ENCODE assay signal across 38 cellular contexts in genomic region chr7:134081695-134082094, GRCh38. TPM values are rescaled to one million over a fixed set of nuclear protein-coding genes. Genes with fewer than 3 reads are reported as not detected.
DNase-seq lines count a peak whose midpoint lies in the region; ATAC-seq, FAIRE-seq and TF ChIP-seq lines count a peak whose summit lies in the region.
"Had no signal": no experiment of that assay in that cellular context is flagged by ENCODE, and none has a peak within 500 bp of the region (broad histone marks: within the 10 kb centered on the region; RNA-seq: fewer than 3 reads in every experiment).

No MANE protein-coding gene starts in this region.

- no peaks in the 10 kb centered on the region for H3K27me3 ChIP-seq in HepG2 (ENCODE audit: control insufficient read depth in 1 of 2, insufficient read depth in 2 of 2, low read length in 2 of 2)
- no peaks in the 10 kb centered on the region for H3K27me3 ChIP-seq in right lobe of liver
- no peaks in the 10 kb centered on the region for H3K27me3 ChIP-seq in IMR-90 (ENCODE audit: control insufficient read depth, insufficient read depth, low read length)
- no peaks in the 10 kb centered on the region for H3K27me3 ChIP-seq in K562 (ENCODE audit: control insufficient read depth in 2 of 2, insufficient read depth in 2 of 2, low read length in 2 of 2)
- no peaks in the 10 kb centered on the region for H3K27me3 ChIP-seq in gastrocnemius medialis
- H3K27me3 ChIP-seq: BE2C; BLaER1; BLaER1 treated with 17β-estradiol and CSF1 and Interleukin-3, amounts not matched to agents 10 nM and 100 nM had no signal

- ATAC-seq in HepG2 (no peak), right lobe of liver (no peak), IMR-90 (ENCODE audit: low read depth) (no peak), K562 (no peak), gastrocnemius medialis (no peak), GM18505 (IDR thresholded peaks at IDR 0.05; ENCODE audit: unreplicated experiment) (no peak)
- ATAC-seq: A549; CD8-positive, alpha-beta T cell had no signal

- CTCF ChIA-PET in HepG2 (lab: Yijun Ruan, JAX; ENCODE audit: low intra/inter-chr PET ratio, low total read pairs): no interaction called here
- CTCF ChIA-PET in IMR-90 (lab: Yijun Ruan, JAX): no interaction called here
- CTCF ChIA-PET in K562 (lab: Yijun Ruan, JAX; ENCODE audit: low intra/inter-chr PET ratio): no interaction called here
- CTCF ChIA-PET in activated CD4-positive, alpha-beta T cell treated with anti-CD3 and anti-CD28 coated beads, Interleukin-2, amount 10 ng/mL, durations not matched to agents 7 days and 5 days (lab: Charles Lee): no interaction called here

- no peaks in the 10 kb centered on the region for H3K9me1 ChIP-seq in IMR-90 (ENCODE audit: insufficient read depth, low read length)
- H3K9me1 ChIP-seq in K562 (ENCODE audit: control insufficient read depth, insufficient read depth, low read length): no peaks in the 10 kb centered on the region

- H2BK5ac ChIP-seq in IMR-90 (ENCODE audit: low read depth, low read length, poor library complexity, severe bottlenecking): no peak overlapping the region

- no peaks in the 10 kb centered on the region for H3K79me1 ChIP-seq in IMR-90 (ENCODE audit: low read depth in 1 of 2, low read length in 2 of 2)

- no peak overlapping the region for H3K18ac ChIP-seq in IMR-90 (ENCODE audit: low read depth, low read length)

- H3K36me3 Mint-ChIP-seq in activated CD4-positive, alpha-beta T cell treated with anti-CD3 and anti-CD28 coated beads, Interleukin-2, amount 10 ng/mL, durations not matched to agents 7 days and 5 days (ENCODE audit: low read depth): no peaks in the 10 kb centered on the region
- H3K36me3 Mint-ChIP-seq: CD8-positive, alpha-beta T cell had no signal

- H3K9me3 ChIP-seq in HepG2 (ENCODE audit: low read length): no peaks in the 10 kb centered on the region; the same call in 1 of the 2 replicates
- H3K9me3 ChIP-seq in right lobe of liver: no peaks in the 10 kb centered on the region
- no peaks in the 10 kb centered on the region for H3K9me3 ChIP-seq in IMR-90 (ENCODE audit: control insufficient read depth, insufficient read depth, low read length)
- no peaks in the 10 kb centered on the region; the same call in 1 of the 2 replicates for H3K9me3 ChIP-seq in K562 (replicated peaks; ENCODE audit: control insufficient read depth, insufficient read depth, low read depth, low read length)
- H3K9me3 ChIP-seq in gastrocnemius medialis: no peaks in the 10 kb centered on the region
- H3K9me3 ChIP-seq: A549, BE2C, Caco-2 had no signal

- TF ChIP-seq RAD21 in HepG2 (CRISPR knock-in tag; IDR thresholded peaks at IDR 0.05) (no peak), IMR-90 (IDR thresholded peaks at IDR 0.05; ENCODE audit: low read length) (no peak), K562 (CRISPR knock-in tag; conservative IDR thresholded peaks at IDR 0.05 in 1 of 2, IDR thresholded peaks at IDR 0.05 in 1 of 2) (no peak)

- H3K79me2 ChIP-seq in HepG2 (ENCODE audit: insufficient read depth, low read length) (no peaks in the 10 kb centered on the region), K562 (ENCODE audit: control insufficient read depth, insufficient read depth, low read length) (no peaks in the 10 kb centered on the region)

- peaks cover 6% of the 10 kb centered on the region for H3K9me3 Mint-ChIP-seq in activated CD4-positive, alpha-beta T cell treated with anti-CD3 and anti-CD28 coated beads, Interleukin-2, amount 10 ng/mL, durations not matched to agents 7 days and 5 days
- H3K9me3 Mint-ChIP-seq: CD4-positive, alpha-beta T cell; CD8-positive, alpha-beta T cell had no signal

- H4K20me1 ChIP-seq in HepG2 (ENCODE audit: insufficient read depth, low read length): no peaks in the 10 kb centered on the region
- no peaks in the 10 kb centered on the region for H4K20me1 ChIP-seq in IMR-90 (ENCODE audit: insufficient read depth, low read length)
- no peaks in the 10 kb centered on the region for H4K20me1 ChIP-seq in K562 (replicated peaks; ENCODE audit: control insufficient read depth, insufficient read depth, low read length)
- H4K20me1 ChIP-seq: BLaER1; BLaER1 treated with 17β-estradiol and CSF1 and Interleukin-3, amounts not matched to agents 10 nM and 100 nM had no signal

- TF ChIP-seq POLR2A in HepG2 (IDR thresholded peaks at IDR 0.05; ENCODE audit: insufficient read depth in 1 of 2, low read depth in 2 of 2, low read length in 2 of 2) (no peak), right lobe of liver (IDR thresholded peaks at IDR 0.05) (no peak), IMR-90 (IDR thresholded peaks at IDR 0.05; ENCODE audit: low read depth, low read length) (no peak), K562 (conservative IDR thresholded peaks at IDR 0.05) (no peak), gastrocnemius medialis (IDR thresholded peaks at IDR 0.05) (no peak), GM18505 (IDR thresholded peaks at IDR 0.05; ENCODE audit: borderline replicate concordance, extremely low read depth, insufficient read depth, insufficient read length) (no peak)

- no peak overlapping the region for H4K91ac ChIP-seq in IMR-90 (ENCODE audit: insufficient read depth, low read depth, low read length)

- H3K36me3 ChIP-seq in HepG2 (replicated peaks in 1 of 2; ENCODE audit: control insufficient read depth in 1 of 2, insufficient read depth in 2 of 2, low read length in 2 of 2) (no peaks in the 10 kb centered on the region), right lobe of liver (no peaks in the 10 kb centered on the region), IMR-90 (ENCODE audit: control insufficient read depth, insufficient read depth, low read length) (no peaks in the 10 kb centered on the region), K562 (ENCODE audit: control insufficient read depth, insufficient read depth, low read length) (no peaks in the 10 kb centered on the region), gastrocnemius medialis (no peaks in the 10 kb centered on the region)
- H3K36me3 ChIP-seq: BE2C had no signal

- FAIRE-seq in HepG2 (lab: Jason Lieb, UNC) (no peak), RCC 7860 (lab: Jason Lieb, UNC) (no peak), K562 (lab: Jason Lieb, UNC) (no peak)
- FAIRE-seq: A204.1, A549, D721Med had no signal

- H3K23ac ChIP-seq in IMR-90 (ENCODE audit: low read depth, low read length): no peak overlapping the region

- DNase-seq in HepG2 (ENCODE audit: low spot score) (no peak), right lobe of liver (no peak), IMR-90 (no peak), RCC 7860 (ENCODE audit: low spot score) (peak; percentile 2), K562 (ENCODE audit: extremely low read depth in 1 of 4, low spot score in 3 of 4) (no peak), gastrocnemius medialis (no peak)
- no peak for DNase-seq in activated CD4-positive, alpha-beta T cell treated with anti-CD3 and anti-CD28 coated beads, Interleukin-2, amount 10 ng/mL, durations not matched to agents 7 days and 5 days
- DNase-seq: 8988T; ACHN; AML-193; BE2C; C1 segment of cervical spinal cord; Caco-2; Calu3; CD4-positive, alpha-beta memory T cell; CD4-positive, alpha-beta T cell; CD8-positive, alpha-beta memory T cell; CD8-positive, alpha-beta T cell; COR-L47; DMS 273 treated with DMSO at 0.1 percent for 48 hours; DMS153; DMS53; DMS79; DMS79 treated with DMSO at 0.1 percent for 48 hours; DND-41; EL had no signal

- H3K4ac ChIP-seq in IMR-90 (ENCODE audit: low read depth, low read length): no peak overlapping the region

- H3K4me3 Mint-ChIP-seq in activated CD4-positive, alpha-beta T cell treated with anti-CD3 and anti-CD28 coated beads, Interleukin-2, amount 10 ng/mL, durations not matched to agents 7 days and 5 days: no peak overlapping the region
- H3K4me3 Mint-ChIP-seq: B cell; CD14-positive monocyte; CD4-positive, alpha-beta memory T cell; CD4-positive, alpha-beta T cell; CD8-positive, alpha-beta memory T cell; CD8-positive, alpha-beta T cell had no signal

- no peak overlapping the region for H3K4me3 ChIP-seq in HepG2 (replicated peaks in 1 of 3; ENCODE audit: insufficient read depth in 1 of 3, low read depth in 2 of 3, low read length in 3 of 3)
- no peak overlapping the region for H3K4me3 ChIP-seq in right lobe of liver
- no peak overlapping the region for H3K4me3 ChIP-seq in IMR-90 (ENCODE audit: insufficient read depth, low read depth, low read length)
- H3K4me3 ChIP-seq in K562: no peak overlapping the region
- H3K4me3 ChIP-seq in gastrocnemius medialis: no peak overlapping the region
- H3K4me3 ChIP-seq: A549; BLaER1; BLaER1 treated with 17β-estradiol and CSF1 and Interleukin-3, amounts not matched to agents 10 nM and 100 nM had no signal

- H3K27ac ChIP-seq in HepG2 (ENCODE audit: extremely low read length, insufficient read depth, low read length) (no peak overlapping the region), right lobe of liver (no peak overlapping the region), IMR-90 (ENCODE audit: insufficient read depth, low read length) (no peak overlapping the region), K562 (ENCODE audit: extremely low read depth, low read depth, low read length) (no peak overlapping the region), gastrocnemius medialis (no peak overlapping the region)
- H3K27ac ChIP-seq: 22Rv1; A549; BLaER1; BLaER1 treated with 17β-estradiol and CSF1 and Interleukin-3, amounts not matched to agents 10 nM and 100 nM; C4-2B had no signal

- H3K4me1 ChIP-seq in HepG2 (ENCODE audit: insufficient read depth, low read length): peaks cover 16% of the 10 kb centered on the region; the same call in 1 of the 2 replicates
- no peaks in the 10 kb centered on the region for H3K4me1 ChIP-seq in right lobe of liver
- H3K4me1 ChIP-seq in IMR-90 (ENCODE audit: control insufficient read depth, insufficient read depth, low read length): no peaks in the 10 kb centered on the region
- H3K4me1 ChIP-seq in K562 (replicated peaks in 1 of 2; ENCODE audit: control insufficient read depth in 2 of 2, insufficient read depth in 2 of 2, low read length in 2 of 2): peaks cover 7 to 37% of the 10 kb centered on the region in 2 experiments; a peak in 4 of 5 replicates
- no peaks in the 10 kb centered on the region for H3K4me1 ChIP-seq in gastrocnemius medialis
- H3K4me1 ChIP-seq: A549, Caco-2 had no signal

- no peak overlapping the region for H3K56ac ChIP-seq in IMR-90 (ENCODE audit: extremely low read depth, insufficient read depth, low read length)

- H3K9ac ChIP-seq in HepG2 (ENCODE audit: insufficient read depth, low read depth, low read length) (no peak overlapping the region), IMR-90 (ENCODE audit: low read depth, low read length) (no peak overlapping the region), K562 (ENCODE audit: insufficient read depth in 1 of 2, low read depth in 2 of 2, low read length in 2 of 2) (no peak overlapping the region)
- H3K9ac ChIP-seq: BLaER1; BLaER1 treated with 17β-estradiol and CSF1 and Interleukin-3, amounts not matched to agents 10 nM and 100 nM had no signal

- in situ Hi-C loops in HepG2 (cut with HindIII; ENCODE audit: extremely low pct_ligation_motif_present, low pct_unique_long_range_greater_than_20kb) (no loop called here), IMR-90 (cut with MboI; ENCODE audit: low sequenced_read_pairs) (no loop called here), K562 (cut with MboI) (no loop called here), gastrocnemius medialis (cut with MboI; ENCODE audit: low sequenced_read_pairs in 4 of 4) (no loop called here)

- no peak overlapping the region for H2BK15ac ChIP-seq in IMR-90 (ENCODE audit: low read depth, low read length)

- POLR2A ChIA-PET in HepG2 (lab: Yijun Ruan, JAX): no interaction called here
- POLR2A ChIA-PET in IMR-90 (lab: Charles Lee; ENCODE audit: unreplicated experiment): no interaction called here
- POLR2A ChIA-PET in K562 (lab: Yijun Ruan, JAX): no interaction called here
- POLR2A ChIA-PET in activated CD4-positive, alpha-beta T cell treated with anti-CD3 and anti-CD28 coated beads, Interleukin-2, amount 10 ng/mL, durations not matched to agents 7 days and 5 days (lab: Charles Lee): no interaction called here

- WGBS in HepG2 (ENCODE audit: low lambda C conversion rate): 93% methylated on average over 1 of the region's 1 CpG
- 100% methylated on average over 1 of the region's 1 CpG for WGBS in right lobe of liver (ENCODE audit: insufficient coverage, low coverage, low lambda C conversion rate, missing lambda C conversion rate)
- WGBS in IMR-90 (ENCODE audit: extremely low coverage in 2 of 2, insufficient read length in 1 of 2), 2 experiments: no CpG with 5 or more reads among the region's 1 CpG
- WGBS in K562 (ENCODE audit: insufficient coverage, low coverage, missing lambda C conversion rate): 82% methylated on average over 1 of the region's 1 CpG

- dilution Hi-C loops in IMR-90 (cut with HindIII; ENCODE audit: low sequenced_read_pairs, unreplicated experiment): no loop called here

- H3K4me1 Mint-ChIP-seq in activated CD4-positive, alpha-beta T cell treated with anti-CD3 and anti-CD28 coated beads, Interleukin-2, amount 10 ng/mL, durations not matched to agents 7 days and 5 days: no peaks in the 10 kb centered on the region
- H3K4me1 Mint-ChIP-seq: CD4-positive, alpha-beta memory T cell; CD8-positive, alpha-beta memory T cell had no signal

- H3K14ac ChIP-seq in IMR-90 (replicated peaks; ENCODE audit: low read depth, low read length): no peak overlapping the region

- no peak overlapping the region for H4K8ac ChIP-seq in IMR-90 (ENCODE audit: low read depth in 2 of 2, low read length in 2 of 2)

- H2AK5ac ChIP-seq in IMR-90 (ENCODE audit: low read depth, low read length): no peak overlapping the region

- no peak overlapping the region for H2BK20ac ChIP-seq in IMR-90 (ENCODE audit: low read depth, low read length)

- intact Hi-C loops in HepG2 (cut with micrococcal nuclease; ENCODE audit: unreplicated experiment): no loop called here
- intact Hi-C loops in right lobe of liver (cut with DNase I): no loop called here
- intact Hi-C loops in IMR-90 (cut with micrococcal nuclease): no loop called here
- intact Hi-C loops in K562 (cut with micrococcal nuclease): no loop called here
- intact Hi-C loops in gastrocnemius medialis (cut with DNase I; ENCODE audit: low total_unique reads): no loop called here

- no peak overlapping the region for H3K4me2 ChIP-seq in HepG2 (ENCODE audit: low read depth, low read length)
- no peak overlapping the region for H3K4me2 ChIP-seq in IMR-90 (ENCODE audit: low read depth, low read length)
- H3K4me2 ChIP-seq in K562 (ENCODE audit: insufficient read depth, low read length): no peak overlapping the region
- H3K4me2 ChIP-seq: A549; BLaER1; BLaER1 treated with 17β-estradiol and CSF1 and Interleukin-3, amounts not matched to agents 10 nM and 100 nM had no signal

- H3K27me3 Mint-ChIP-seq in activated CD4-positive, alpha-beta T cell treated with anti-CD3 and anti-CD28 coated beads, Interleukin-2, amount 10 ng/mL, durations not matched to agents 7 days and 5 days: no peaks in the 10 kb centered on the region
- H3K27me3 Mint-ChIP-seq: B cell; CD4-positive, alpha-beta memory T cell; CD4-positive, alpha-beta T cell; CD4-positive, CD25-positive, alpha-beta regulatory T cell; CD8-positive, alpha-beta memory T cell had no signal

- no peak overlapping the region for H4K5ac ChIP-seq in IMR-90 (ENCODE audit: low read depth, low read length)

- H2AFZ ChIP-seq in HepG2 (ENCODE audit: low read length) (no peak overlapping the region), IMR-90 (replicated peaks; ENCODE audit: low read length, poor library complexity) (no peak overlapping the region), K562 (ENCODE audit: low read depth, low read length) (no peak overlapping the region)

- no peak overlapping the region for H2BK120ac ChIP-seq in IMR-90 (ENCODE audit: low read depth, low read length)

- TF ChIP-seq EP300 in HepG2 (IDR thresholded peaks at IDR 0.05; ENCODE audit: low read depth in 2 of 2, low read length in 2 of 2) (no peak), HepG2 (CRISPR knock-in tag; IDR thresholded peaks at IDR 0.05; ENCODE audit: borderline replicate concordance) (no peak), K562 (IDR thresholded peaks at IDR 0.05; ENCODE audit: low read length) (no peak)

- no peak overlapping the region for H2AK9ac ChIP-seq in IMR-90 (replicated peaks; ENCODE audit: low read depth, low read length, poor library complexity)

- no peak overlapping the region for H3K27ac Mint-ChIP-seq in activated CD4-positive, alpha-beta T cell treated with anti-CD3 and anti-CD28 coated beads, Interleukin-2, amount 10 ng/mL, durations not matched to agents 7 days and 5 days
- H3K27ac Mint-ChIP-seq: B cell; CD4-positive, alpha-beta memory T cell; CD4-positive, alpha-beta T cell; CD4-positive, CD25-positive, alpha-beta regulatory T cell; CD8-positive, alpha-beta memory T cell; CD8-positive, alpha-beta T cell had no signal

- no peak for TF ChIP-seq CTCF in HepG2 (CRISPR knock-in tag; IDR thresholded peaks at IDR 0.05)
- no peak for TF ChIP-seq CTCF in right lobe of liver (IDR thresholded peaks at IDR 0.05)
- TF ChIP-seq CTCF in IMR-90 (conservative IDR thresholded peaks at IDR 0.05; ENCODE audit: low read depth, low read length): no peak
- no peak for TF ChIP-seq CTCF in K562 (IDR thresholded peaks at IDR 0.05 in 2 of 3, conservative IDR thresholded peaks at IDR 0.05 in 1 of 3; ENCODE audit: insufficient read depth in 2 of 3, low read depth in 1 of 3, low read length in 3 of 3)
- no peak for TF ChIP-seq CTCF in gastrocnemius medialis (IDR thresholded peaks at IDR 0.05 in 4 of 5, conservative IDR thresholded peaks at IDR 0.05 in 1 of 5)

- BruUV-seq in HepG2 (replicated peaks; lab: Mats Ljungman, UMichigan): no TSS peak
- no TSS peak for BruUV-seq in IMR-90 (replicated peaks; lab: Mats Ljungman, UMichigan)
- BruUV-seq in K562 (replicated peaks; lab: Mats Ljungman, UMichigan): no TSS peak

RNA-seq across cellular contexts. Expression of gene LRGUK, which starts 45.4 kb away (rescaled TPM):
- 0.18 TPM in 1 of 2 replicates, not detected in the other for total RNA-seq in HepG2 (2016; rRNA removed; fragmentation: Illumina TruSeq; extraction: Trizol)
- 0.30 and 0.44 TPM in 2 replicates for total RNA-seq in HepG2 (2016; cell fraction: cytosol; rRNA removed; fragmentation: Illumina TruSeq; extraction: Trizol; ENCODE audit: low read depth)
- 0.04 and 0.15 TPM in 2 replicates for total RNA-seq in HepG2 (2016; cell fraction: insoluble cytoplasmic fraction; rRNA removed; fragmentation: Illumina TruSeq; extraction: Trizol)
- total RNA-seq in HepG2 (2016; cell fraction: membrane; rRNA removed; fragmentation: Illumina TruSeq; extraction: Trizol): 0.07 and 0.15 TPM in 2 replicates
- total RNA-seq in HepG2 (2016; cell fraction: nucleus; rRNA removed; fragmentation: Illumina TruSeq; extraction: Trizol): 0.22 and 1.1 TPM in 2 replicates
- polyA plus RNA-seq in HepG2 (2011; rRNA removed): 0.13 and 0.20 TPM in 2 replicates
- 0.01 and 0.05 TPM in 2 replicates for polyA plus RNA-seq in HepG2 (2011; cell fraction: cytosol; rRNA removed)
- 0.40 and 0.42 TPM in 2 replicates for polyA plus RNA-seq in HepG2 (2011; cell fraction: nucleus; rRNA removed)
- 0.11 TPM in 1 of 2 replicates, not detected in the other for polyA plus RNA-seq in HepG2 (2012)
- not detected in 2 replicates for polyA plus RNA-seq in HepG2 (2016; cell fraction: cytosol; fragmentation: Illumina TruSeq; extraction: Trizol; ENCODE audit: low read depth)
- polyA plus RNA-seq in HepG2 (2016; cell fraction: insoluble cytoplasmic fraction; fragmentation: Illumina TruSeq; extraction: Trizol; ENCODE audit: low read depth): not detected in 2 replicates
- not detected in 2 replicates for polyA plus RNA-seq in HepG2 (2016; cell fraction: membrane; fragmentation: Illumina TruSeq; extraction: Trizol; ENCODE audit: low read depth)
- polyA plus RNA-seq in HepG2 (2016; cell fraction: nucleus; fragmentation: Illumina TruSeq; extraction: Trizol; ENCODE audit: insufficient read depth, low read depth): 0.38 and 0.39 TPM in 2 replicates
- 0.04 and 1.3 TPM in 2 replicates for polyA minus RNA-seq in HepG2 (2011; rRNA and poly(A)+ RNA removed; ENCODE audit: low replicate concordance)
- not detected in 2 replicates for polyA minus RNA-seq in HepG2 (2011; cell fraction: cytosol; rRNA and poly(A)+ RNA removed)
- polyA minus RNA-seq in HepG2 (2011; cell fraction: nucleus; rRNA and poly(A)+ RNA removed): 0.62 and 1.4 TPM in 2 replicates
- total RNA-seq in right lobe of liver: under 1 TPM in 5 of 6 experiments, not detected in 1; 0.13 to 0.37 (median 0.31) TPM
- under 0.01 TPM in 1 of 2 replicates, not detected in the other for total RNA-seq in IMR-90 (2012; rRNA removed)
- polyA plus RNA-seq in IMR-90 (2012; rRNA removed): 0.07 and 0.24 TPM in 2 replicates
- polyA plus RNA-seq in IMR-90 (2012; cell fraction: cytosol; rRNA removed): not detected in 2 replicates
- 0.20 and 0.55 TPM in 2 replicates for polyA plus RNA-seq in IMR-90 (2012; cell fraction: nucleus; rRNA removed; ENCODE audit: low replicate concordance)
- 0.56 and 0.60 TPM in 2 replicates for total RNA-seq in K562 (2011; cell fraction: chromatin; rRNA removed; ENCODE audit: low replicate concordance)
- total RNA-seq in K562 (2011; cell fraction: nucleolus; rRNA removed): 0.17 and 0.53 TPM in 2 replicates
- 1.3 TPM in 1 of 2 replicates, not detected in the other for total RNA-seq in K562 (2011; cell fraction: nucleoplasm; rRNA removed)
- 0.18 and 0.24 TPM in 2 replicates for total RNA-seq in K562 (2014; rRNA removed)
- total RNA-seq in K562 (2014; rRNA removed; fragmentation: Illumina TruSeq; extraction: Trizol): 0.18 and 0.22 TPM in 2 replicates
- total RNA-seq in K562 (2015; rRNA removed; fragmentation: Illumina TruSeq; extraction: Trizol): 0.26 and 0.33 TPM in 2 replicates
- 0.13 TPM in 2 replicates for total RNA-seq in K562 (2021)
- 0.15 and 0.21 TPM in 2 replicates for polyA plus RNA-seq in K562 (2011; rRNA removed)
- 0.01 and 0.09 TPM in 2 replicates for polyA plus RNA-seq in K562 (2011; cell fraction: cytosol; rRNA removed)
- 0.43 and 0.46 TPM in 2 replicates for polyA plus RNA-seq in K562 (2011; cell fraction: nucleus; rRNA removed)
- polyA plus RNA-seq in K562 (2012): 0.10 and 0.33 TPM in 2 replicates
- 0.18 and 0.21 TPM in 2 replicates for polyA plus RNA-seq in K562 (2014; fragmentation: Illumina TruSeq; extraction: Trizol)
- under 1 TPM; 0.04 TPM for polyA plus RNA-seq in K562 (2014; fragmentation: Nextera tagmentation; extraction: Ambion mirVana)
- 0.07 and 0.16 TPM in 2 replicates for polyA plus RNA-seq in K562 (2014; rRNA removed)
- 0.42 and 1.2 TPM in 2 replicates for polyA minus RNA-seq in K562 (2011; rRNA and poly(A)+ RNA removed)
- polyA minus RNA-seq in K562 (2011; cell fraction: cytosol; rRNA and poly(A)+ RNA removed): not detected in 2 replicates
- polyA minus RNA-seq in K562 (2011; cell fraction: nucleus; rRNA and poly(A)+ RNA removed): 0.33 and 1.3 TPM in 2 replicates
- under 1 TPM in 1 of 4 donors, not detected in 3; 0.10 TPM for total RNA-seq in gastrocnemius medialis
- under 1 TPM; 0.17 to 0.25 TPM for total RNA-seq in activated CD4-positive, alpha-beta T cell treated with anti-CD3 and anti-CD28 coated beads, Interleukin-2, amount 10 ng/mL, durations not matched to agents 7 days and 5 days
- polyA plus RNA-seq: BJ; CD14-positive monocyte; CD4-positive, alpha-beta memory T cell; CD4-positive, CD25-positive, alpha-beta regulatory T cell; CD8-positive, alpha-beta memory T cell had no signal

Comparison
In these comparisons a context has a peak if more than half of its experiments do, and no peak if none do; other contexts are left out.
1. Of the 241 proteins assayed by ChIP-seq in both HepG2 and K562: peak only in HepG2: none; only in K562: none; in both: CEBPB; in neither: 239; mixed calls (peak in some experiments, not most) for 1.